Comparison of ENCODE assay signal across 8 cellular contexts in genomic region chr7:95246935-95247370, GRCh38.
DNase-seq lines count a peak whose midpoint lies in the region; ATAC-seq and TF ChIP-seq lines count a peak whose summit lies in the region.

No MANE protein-coding gene starts in this region.

- H3K36me3 ChIP-seq in HAP-1 (replicated peaks) = no peaks in the 10 kb centered on the region

- ATAC-seq in natural killer cell (peak in 1 of 3 donors; percentile 45), HG03039 (IDR thresholded peaks at IDR 0.05; ENCODE audit: unreplicated experiment) (no peak)
- ATAC-seq in activated CD4-positive, CD25-positive, alpha-beta regulatory T cell treated with anti-CD3 and anti-CD28 coated beads, Interleukin-2, amount 50 U/mL, for 24 hours = no peak

- H3K4me1 Mint-ChIP-seq in natural killer cell = no peaks in the 10 kb centered on the region

- no peaks in the 10 kb centered on the region for H3K9me3 Mint-ChIP-seq in natural killer cell

- TF ChIP-seq CTCF in fibroblast of mammary gland (conservative IDR thresholded peaks at IDR 0.05; ENCODE audit: control insufficient read depth, insufficient read depth, low read depth, low read length) = peak; percentile 76
- peak; percentile 58 for TF ChIP-seq CTCF in natural killer cell (IDR thresholded peaks at IDR 0.05)

- no peak overlapping the region for H3K4me3 Mint-ChIP-seq in natural killer cell

- DNase-seq in GM03348 (ENCODE audit: low spot score) = peak; percentile 60
- peak; percentile 72 for DNase-seq in HAP-1 (ENCODE audit: low spot score in 2 of 2)
- peak; percentile 85 for DNase-seq in NCI-H1694 treated with DMSO at 0.1 percent for 48 hours (lab: John Stamatoyannopoulos, UW)
- DNase-seq in SW 1271 (lab: John Stamatoyannopoulos, UW) = peak; percentile 12 to 48
- peak; percentile 83 for DNase-seq in fibroblast of mammary gland (ENCODE audit: low read depth)
- no peak for DNase-seq in natural killer cell

- H3K27ac Mint-ChIP-seq in natural killer cell = no peak overlapping the region

- no peaks in the 10 kb centered on the region for H3K27me3 ChIP-seq in HAP-1 (ENCODE audit: low read depth)

- no peak overlapping the region for H3K4me3 ChIP-seq in HAP-1
- peak overlapping the region; percentile 27 for H3K4me3 ChIP-seq in fibroblast of mammary gland (ENCODE audit: control insufficient read depth, low read depth, low read length)

- no peaks in the 10 kb centered on the region for H3K36me3 Mint-ChIP-seq in natural killer cell

- no peaks in the 10 kb centered on the region for H3K9me3 ChIP-seq in HAP-1

- H3K27me3 Mint-ChIP-seq in natural killer cell (ENCODE audit: low read depth in 2 of 2) = no peaks in the 10 kb centered on the region

- intact Hi-C loops in natural killer cell (cut with micrococcal nuclease) = loop anchor here (2.0 kb wide), 1 partner anchor 798 kb away; no protein-coding TSS in a partner anchor

- peaks cover 8% of the 10 kb centered on the region for H3K4me1 ChIP-seq in HAP-1

- in situ Hi-C loops in HAP-1 (cut with MboI; ENCODE audit: low sequenced_read_pairs) = loop anchor here (25.0 kb wide), 1 partner anchor 810 kb away; no protein-coding TSS in a partner anchor
